In genomic region chr20:34459209-34459608, GRCh38 we compare ENCODE assay signal across 1 cellular context.
TF ChIP-seq lines count a peak whose summit lies in the region.

No MANE protein-coding gene starts in this region.

TF ChIP-seq in IMR-90, 13 proteins besides CTCF, POLR2A, EP300 and RAD21:
- TF ChIP-seq RCOR1 (IDR thresholded peaks at IDR 0.05; ENCODE audit: insufficient replicate concordance, low read length), result no peak
- TF ChIP-seq MXI1 (IDR thresholded peaks at IDR 0.05; ENCODE audit: borderline replicate concordance, low read depth, low read length), result no peak
- TF ChIP-seq MAZ (IDR thresholded peaks at IDR 0.05; ENCODE audit: borderline replicate concordance, low read depth, low read length), result no peak
- no peak for TF ChIP-seq ELK1 (IDR thresholded peaks at IDR 0.05; ENCODE audit: borderline replicate concordance, low read depth, low read length)
- no peak for TF ChIP-seq NFE2L2 (IDR thresholded peaks at IDR 0.05; ENCODE audit: low read depth, low read length)
- no peak for TF ChIP-seq SMC3 (IDR thresholded peaks at IDR 0.05; ENCODE audit: low read depth, low read length)
- no peak for TF ChIP-seq FOS (IDR thresholded peaks at IDR 0.05; ENCODE audit: low read depth, low read length)
- TF ChIP-seq MAFK (IDR thresholded peaks at IDR 0.05; ENCODE audit: low read depth, low read length), result no peak
- no peak for TF ChIP-seq CEBPB (IDR thresholded peaks at IDR 0.05; ENCODE audit: low read depth, low read length)
- no peak for TF ChIP-seq BHLHE40 (IDR thresholded peaks at IDR 0.05; ENCODE audit: low read depth, low read length)
- no peak for TF ChIP-seq RFX5 (IDR thresholded peaks at IDR 0.05; ENCODE audit: low read depth, low read length)
- TF ChIP-seq USF2 (IDR thresholded peaks at IDR 0.05; ENCODE audit: low read depth, low read length), result no peak
- no peak for TF ChIP-seq CHD1 (IDR thresholded peaks at IDR 0.05; ENCODE audit: low read depth, low read length)
